ENCODE assay signal across 17 cellular contexts in the genomic region with DNA sequence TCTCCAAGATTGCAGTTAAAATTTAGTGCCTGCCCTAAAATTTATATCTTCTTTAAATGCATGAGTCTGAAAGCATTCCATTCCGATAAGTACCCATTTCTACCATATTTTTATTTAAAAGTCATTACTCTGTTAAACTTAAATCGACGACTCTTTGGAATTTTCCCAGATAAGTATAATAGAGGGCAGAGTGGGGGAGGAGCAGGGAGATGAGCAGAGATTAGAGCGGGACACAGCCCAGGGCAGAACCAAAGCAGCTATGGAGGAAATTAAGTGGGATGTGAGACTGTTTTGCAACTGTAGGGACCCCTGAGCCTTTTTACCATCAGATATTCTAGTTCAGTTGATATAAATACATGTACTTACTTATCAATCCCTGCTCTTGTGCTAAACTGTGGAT.
DNase-seq lines count a peak whose midpoint lies in the region; TF ChIP-seq lines count a peak whose summit lies in the region.
"Had no signal": no experiment of that assay in that cellular context is flagged by ENCODE, and none has a peak within 500 bp of the region (broad histone marks: within the 10 kb centered on the region; RNA-seq: fewer than 3 reads in every experiment).

No MANE protein-coding gene starts in this region.

- POLR2A ChIA-PET in MCF 10A (lab: Yijun Ruan, JAX) = no interaction called here

- H3K27ac Mint-ChIP-seq in endothelial cell (ENCODE audit: unreplicated experiment) (no peak overlapping the region), nephron progenitor cell (peak overlapping the region; percentile 99), type B pancreatic cell (peak overlapping the region; percentile 68), MCF 10A (ENCODE audit: low read depth, unreplicated experiment) (no peak overlapping the region)
- H3K27ac Mint-ChIP-seq: B cell; CD4-positive, CD25-positive, alpha-beta regulatory T cell; CD8-positive, alpha-beta T cell had no signal

- CTCF ChIA-PET in MCF 10A (lab: Yijun Ruan, JAX) = no interaction called here

- H3K4me3 Mint-ChIP-seq in endothelial cell (ENCODE audit: unreplicated experiment) (peak overlapping the region; percentile 18), nephron progenitor cell (peak overlapping the region; percentile 2), type B pancreatic cell (no peak overlapping the region), MCF 10A (ENCODE audit: unreplicated experiment) (no peak overlapping the region)
- H3K4me3 Mint-ChIP-seq: B cell; CD4-positive, CD25-positive, alpha-beta regulatory T cell; CD8-positive, alpha-beta T cell had no signal

- intact Hi-C loops in MCF 10A (cut with micrococcal nuclease) = no loop called here

- no peak overlapping the region for H3K4me3 ChIP-seq in mesodermal cell (ENCODE audit: extremely low read depth, insufficient read depth, low read length, poor library complexity, severe bottlenecking)
- H3K4me3 ChIP-seq in effector memory CD4-positive, alpha-beta T cell (ENCODE audit: insufficient read depth, low read depth, low read length, poor library complexity, severe bottlenecking) = no peak overlapping the region
- H3K4me3 ChIP-seq: BLaER1 had no signal

- H3K4me1 ChIP-seq in mesodermal cell (ENCODE audit: control insufficient read depth, insufficient read depth, low read length, poor library complexity, severe bottlenecking) = peaks cover 15% of the 10 kb centered on the region
- H3K4me1 ChIP-seq in effector memory CD4-positive, alpha-beta T cell (ENCODE audit: control insufficient read depth, insufficient read depth, low read length, poor library complexity, severe bottlenecking) = no peaks in the 10 kb centered on the region
- H3K4me1 ChIP-seq: BLaER1, Caco-2 had no signal

- no peak for DNase-seq in endothelial cell (ENCODE audit: low spot score)
- no peak for DNase-seq in nephron progenitor cell
- no peak for DNase-seq in type B pancreatic cell (ENCODE audit: extremely low spot score, unreplicated experiment)
- DNase-seq in effector memory CD4-positive, alpha-beta T cell = no peak
- no peak for DNase-seq in midbrain (lab: John Stamatoyannopoulos, UW)
- DNase-seq in MCF 10A (ENCODE audit: unreplicated experiment) = no peak
- DNase-seq: Caco-2; CD4-positive, CD25-positive, alpha-beta regulatory T cell; CD8-positive, alpha-beta T cell; DMS153; DND-41; GOT3; HCEC 1CT had no signal

- H3K4me1 Mint-ChIP-seq in endothelial cell (ENCODE audit: unreplicated experiment) (peaks cover 3% of the 10 kb centered on the region), nephron progenitor cell (peaks cover 64% of the 10 kb centered on the region), type B pancreatic cell (ENCODE audit: unreplicated experiment) (peaks cover 59% of the 10 kb centered on the region), MCF 10A (ENCODE audit: insufficient read depth, unreplicated experiment) (peaks cover 8% of the 10 kb centered on the region)
- H3K4me1 Mint-ChIP-seq: CD4-positive, CD25-positive, alpha-beta regulatory T cell had no signal

- no peaks in the 10 kb centered on the region for H3K27me3 ChIP-seq in effector memory CD4-positive, alpha-beta T cell (replicated peaks; ENCODE audit: control insufficient read depth, insufficient read depth, low read length, poor library complexity, severe bottlenecking)
- H3K27me3 ChIP-seq: BLaER1 had no signal

- H3K36me3 ChIP-seq in mesodermal cell (ENCODE audit: control insufficient read depth, insufficient read depth, low read length) = no peaks in the 10 kb centered on the region
- H3K36me3 ChIP-seq in effector memory CD4-positive, alpha-beta T cell (ENCODE audit: control insufficient read depth, insufficient read depth, low read length) = no peaks in the 10 kb centered on the region

- 70 to 100% methylated on average over 1 of the region's 4 CpGs for WGBS in mesodermal cell (ENCODE audit: insufficient coverage in 2 of 2), 2 experiments

- peak overlapping the region; percentile 55 for H3K27ac ChIP-seq in mesodermal cell (ENCODE audit: low read depth, low read length, severe bottlenecking)
- H3K27ac ChIP-seq in effector memory CD4-positive, alpha-beta T cell (ENCODE audit: insufficient read depth, low read length, poor library complexity, severe bottlenecking) = no peak overlapping the region
- H3K27ac ChIP-seq: BLaER1, C4-2B had no signal

- no TSS peak for BruUV-seq in MCF 10A (replicated peaks; lab: Mats Ljungman, UMichigan)

- H3K27me3 Mint-ChIP-seq in endothelial cell (ENCODE audit: unreplicated experiment) (peaks cover 2% of the 10 kb centered on the region), nephron progenitor cell (ENCODE audit: low read depth, poor library complexity) (no peaks in the 10 kb centered on the region), type B pancreatic cell (no peaks in the 10 kb centered on the region), MCF 10A (ENCODE audit: insufficient read depth, unreplicated experiment) (no peaks in the 10 kb centered on the region)
- H3K27me3 Mint-ChIP-seq: B cell; CD4-positive, CD25-positive, alpha-beta regulatory T cell had no signal

- H3K9me3 Mint-ChIP-seq in endothelial cell (ENCODE audit: unreplicated experiment) = peaks cover 14% of the 10 kb centered on the region
- peaks cover 41% of the 10 kb centered on the region for H3K9me3 Mint-ChIP-seq in nephron progenitor cell
- H3K9me3 Mint-ChIP-seq in type B pancreatic cell = peaks cover 21% of the 10 kb centered on the region
- peaks cover 7% of the 10 kb centered on the region for H3K9me3 Mint-ChIP-seq in MCF 10A (ENCODE audit: unreplicated experiment)

- no peak for TF ChIP-seq CTCF in endothelial cell (IDR thresholded peaks at IDR 0.05; ENCODE audit: unreplicated experiment)
- no peak for TF ChIP-seq CTCF in nephron progenitor cell (IDR thresholded peaks at IDR 0.05)
- no peak for TF ChIP-seq CTCF in type B pancreatic cell (conservative IDR thresholded peaks at IDR 0.05)
- no peak for TF ChIP-seq CTCF in MCF 10A (IDR thresholded peaks at IDR 0.05; ENCODE audit: unreplicated experiment)

- no peaks in the 10 kb centered on the region for H3K9me3 ChIP-seq in mesodermal cell (ENCODE audit: control insufficient read depth, low read length)
- no peaks in the 10 kb centered on the region for H3K9me3 ChIP-seq in effector memory CD4-positive, alpha-beta T cell (ENCODE audit: control insufficient read depth, low read length)
- H3K9me3 ChIP-seq: Caco-2 had no signal

- H3K36me3 Mint-ChIP-seq in endothelial cell (ENCODE audit: low read depth, unreplicated experiment) = peaks cover 46% of the 10 kb centered on the region
- H3K36me3 Mint-ChIP-seq in nephron progenitor cell (ENCODE audit: low read depth) = peaks cover 45% of the 10 kb centered on the region
- H3K36me3 Mint-ChIP-seq in type B pancreatic cell = peaks cover 28% of the 10 kb centered on the region
- no peaks in the 10 kb centered on the region for H3K36me3 Mint-ChIP-seq in MCF 10A (ENCODE audit: insufficient read depth, unreplicated experiment)

Comparison
In these comparisons a context has a peak if more than half of its experiments do, and no peak if none do; other contexts are left out.
1. H3K27ac Mint-ChIP-seq: peak in nephron progenitor cell (single experiment) and type B pancreatic cell (single experiment); none in endothelial cell (single experiment) and MCF 10A (single experiment).
2. H3K4me3 Mint-ChIP-seq: peak in endothelial cell (single experiment) and nephron progenitor cell (single experiment); none in type B pancreatic cell (single experiment) and MCF 10A (single experiment).